25 cellular contexts compared by ENCODE assay signal in genomic region chr12:12212769-12213168, GRCh38. TPM values are rescaled to one million over a fixed set of nuclear protein-coding genes. Genes with fewer than 3 reads are reported as not detected.
DNase-seq lines count a peak whose midpoint lies in the region; ATAC-seq, FAIRE-seq and TF ChIP-seq lines count a peak whose summit lies in the region.
"Had no signal": no experiment of that assay in that cellular context is flagged by ENCODE, and none has a peak within 500 bp of the region (broad histone marks: within the 10 kb centered on the region; RNA-seq: fewer than 3 reads in every experiment).

No MANE protein-coding gene starts in this region.

- ATAC-seq in foreskin keratinocyte = peak; percentile 53
- ATAC-seq: CD8-positive, alpha-beta T cell had no signal

- DNase-seq in LoVo (ENCODE audit: low spot score) (peak; percentile 76), SW480 (ENCODE audit: low spot score) (peak; percentile 20), foreskin keratinocyte (peak; percentile 7 to 54), small intestine (peak; percentile 83), T-helper 9 cell (no peak), NCI-H510A treated with DMSO at 0.1 percent for 48 hours (lab: John Stamatoyannopoulos, UW) (no peak)
- DNase-seq in central memory CD4-positive, alpha-beta T cell = no peak
- DNase-seq: CD8-positive, alpha-beta T cell; DND-41; KBM-7; NCI-H1092 treated with DMSO at 0.1 percent for 48 hours; NCI-H1436 treated with DMSO at 0.1 percent for 48 hours; NCI-H187 treated with DMSO at 0.1 percent for 48 hours; NCI-H2171 treated with DMSO at 0.1 percent for 48 hours; NCI-H345; NCI-H524 treated with DMSO at 0.1 percent for 48 hours; NCI-H774; Right ventricle myocardium superior; T-helper 1 cell had no signal

- no peak overlapping the region for H3K27ac ChIP-seq in foreskin keratinocyte
- H3K27ac ChIP-seq in small intestine (ENCODE audit: low read depth in 1 of 2, low read length in 1 of 2) = no peak overlapping the region
- H3K27ac ChIP-seq: C4-2B, SJSA1 had no signal

- WGBS in small intestine, 3 donors = 21 to 57% (median 33%) methylated on average over 1 of the region's 1 CpG

- no peaks in the 10 kb centered on the region for H3K36me3 ChIP-seq in small intestine (ENCODE audit: control insufficient read depth in 2 of 2, insufficient read depth in 2 of 2, low read length in 2 of 2)
- H3K36me3 ChIP-seq: SJSA1 had no signal

- no peaks in the 10 kb centered on the region for H3K9me3 ChIP-seq in small intestine (ENCODE audit: control insufficient read depth, low read depth)
- H3K9me3 ChIP-seq: SJSA1 had no signal

- H3K27me3 ChIP-seq in foreskin keratinocyte (no peaks in the 10 kb centered on the region), small intestine (ENCODE audit: control insufficient read depth in 2 of 2, insufficient read depth in 2 of 2, low read length in 2 of 2) (no peaks in the 10 kb centered on the region)
- H3K27me3 ChIP-seq: SJSA1 had no signal

- peaks cover 19% of the 10 kb centered on the region for H3K4me1 ChIP-seq in foreskin keratinocyte
- peaks cover 0 to 3% of the 10 kb centered on the region in 2 donors for H3K4me1 ChIP-seq in small intestine (ENCODE audit: control insufficient read depth in 2 of 2, insufficient read depth in 1 of 2, low read depth in 1 of 2, low read length in 1 of 2)

- no peak overlapping the region for H3K4me3 ChIP-seq in small intestine (ENCODE audit: low read depth in 1 of 2, low read length in 2 of 2)
- H3K4me3 ChIP-seq: SJSA1 had no signal

- no peak for TF ChIP-seq CTCF in foreskin keratinocyte (conservative IDR thresholded peaks at IDR 0.05)

- peak; percentile 39 for FAIRE-seq in small intestine (lab: Jason Lieb, UNC)
- FAIRE-seq: GM12892, GM19239, H54, HTR-8/SVneo had no signal

RNA-seq across cellular contexts. Expression of gene LRP6, which starts 54.1 kb away (rescaled TPM):
- total RNA-seq in foreskin keratinocyte = 14.4 and 14.8 TPM in 2 replicates
- 2.6 TPM in 2 replicates for polyA plus RNA-seq in foreskin keratinocyte
- 1 to 10 TPM; 2.2 to 5.7 (median 2.5) TPM for polyA plus RNA-seq in small intestine

Comparison
In these comparisons a context has a peak if more than half of its experiments do, and no peak if none do; other contexts are left out.
1. DNase-seq: peak in LoVo (single experiment), SW480 (single experiment), foreskin keratinocyte (2 of 2) and small intestine (single experiment); none in T-helper 9 cell (single experiment), NCI-H510A treated with DMSO at 0.1 percent for 48 hours (single experiment) and central memory CD4-positive, alpha-beta T cell (single experiment).